In the genomic region with DNA sequence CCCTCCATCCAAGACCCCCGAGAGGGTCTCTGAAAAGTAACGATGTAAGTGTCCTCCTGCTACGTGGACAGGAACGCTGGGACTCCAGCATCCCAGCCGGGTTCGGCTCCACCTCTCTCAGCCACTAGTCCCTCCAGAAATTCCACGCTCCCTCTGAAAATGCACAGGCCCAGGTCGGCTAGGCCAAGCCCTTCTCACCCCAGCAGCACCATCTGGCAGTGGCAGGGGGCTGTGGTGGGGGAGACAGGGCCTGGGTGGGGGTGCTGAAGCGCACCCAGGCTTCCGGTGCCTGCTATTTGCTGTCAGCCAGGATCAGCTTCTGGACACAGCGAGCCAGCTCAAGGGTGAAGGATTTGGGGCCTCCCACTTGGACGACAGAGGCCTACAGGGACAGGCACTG, we compare ENCODE assay signal across 25 cellular contexts.
"Had no signal": no experiment of that assay in that cellular context is flagged by ENCODE, and none has a peak within 500 bp of the region (broad histone marks: within the 10 kb centered on the region; RNA-seq: fewer than 3 reads in every experiment).

No MANE protein-coding gene starts in this region.

- H3K4me3 ChIP-seq: left ventricle myocardium inferior, lung, pancreas, prostate gland, sigmoid colon, spleen, suprapubic skin, transverse colon, upper lobe of left lung, vagina had no signal

- H3K9me3 ChIP-seq: left ventricle myocardium inferior, pancreas, prostate gland, sigmoid colon, spleen, suprapubic skin, transverse colon, upper lobe of left lung, vagina had no signal

- DNase-seq: hypothalamus; immature natural killer cell; kidney; left ventricle myocardium inferior; mesendoderm; naive B cell; nucleus accumbens; pancreas; posterior cingulate gyrus; retina; right cardiac atrium; sigmoid colon; small intestine; spleen; stimulated activated CD4-positive, alpha-beta T cell treated with anti-CD3 and anti-CD28 coated beads, Interleukin-4, amount 100 ng/mL, for 24 hours; stimulated activated naive CD4-positive, alpha-beta T cell; transverse colon; upper lobe of left lung had no signal

- H3K27ac ChIP-seq: left ventricle myocardium inferior, pancreas, prostate gland, sigmoid colon, spleen, suprapubic skin, transverse colon, upper lobe of left lung, vagina had no signal

- FAIRE-seq: islet of Langerhans, kidney, pancreas, small intestine had no signal

- H3K27me3 ChIP-seq: pancreas, suprapubic skin, upper lobe of left lung, vagina had no signal

- H3K36me3 ChIP-seq: left ventricle myocardium inferior, pancreas, prostate gland, sigmoid colon, suprapubic skin, transverse colon, vagina had no signal

- ATAC-seq: natural killer cell treated with Interleukin-12 subunit alpha and Interleukin-12 subunit beta and Interleukin-15 and Interleukin-18, amount 100 ng/mL, for 72 hours; pancreas; right cardiac atrium; stimulated activated effector memory CD8-positive, alpha-beta T cell treated with anti-CD3 and anti-CD28 coated beads, Interleukin-12 subunit alpha, Interleukin-12 subunit beta, amount 100 ng/mL, for 72 hours had no signal
